8 cellular contexts compared by ENCODE assay signal in genomic region chr12:39764944-39765560, GRCh38.
DNase-seq lines count a peak whose midpoint lies in the region; ATAC-seq, FAIRE-seq and TF ChIP-seq lines count a peak whose summit lies in the region.

No MANE protein-coding gene starts in this region.

- peak; percentile 44 for DNase-seq in COR-L47 (lab: John Stamatoyannopoulos, UW)
- peak; percentile 11 for DNase-seq in RCC 7860 (ENCODE audit: low spot score)
- DNase-seq in epithelial cell of proximal tubule (ENCODE audit: low read depth): peak; percentile 6
- DNase-seq in nephron progenitor cell: no peak
- no peak for DNase-seq in activated naive CD4-positive, alpha-beta T cell treated with anti-CD3 and anti-CD28 coated beads, Interleukin-2, amount 10 ng/mL, durations not matched to agents 7 days and 5 days

- no peak overlapping the region for H3K4me3 ChIP-seq in epithelial cell of proximal tubule (ENCODE audit: low read depth, low read length)

- H3K27ac Mint-ChIP-seq in nephron progenitor cell: no peak overlapping the region
- no peak overlapping the region for H3K27ac Mint-ChIP-seq in activated naive CD4-positive, alpha-beta T cell treated with anti-CD3 and anti-CD28 coated beads, Interleukin-2, amount 10 ng/mL, durations not matched to agents 7 days and 5 days

- H3K9me3 Mint-ChIP-seq in nephron progenitor cell: peaks cover 6% of the 10 kb centered on the region
- H3K9me3 Mint-ChIP-seq in activated naive CD4-positive, alpha-beta T cell treated with anti-CD3 and anti-CD28 coated beads, Interleukin-2, amount 10 ng/mL, durations not matched to agents 7 days and 5 days: no peaks in the 10 kb centered on the region

- H3K36me3 Mint-ChIP-seq in nephron progenitor cell (ENCODE audit: low read depth): no peaks in the 10 kb centered on the region
- H3K36me3 Mint-ChIP-seq in activated naive CD4-positive, alpha-beta T cell treated with anti-CD3 and anti-CD28 coated beads, Interleukin-2, amount 10 ng/mL, durations not matched to agents 7 days and 5 days: no peaks in the 10 kb centered on the region

- ATAC-seq in GM18873 (IDR thresholded peaks at IDR 0.05; ENCODE audit: low FRiP score, unreplicated experiment): peak; percentile 62
- peak; percentile 73 for ATAC-seq in HG03520 (IDR thresholded peaks at IDR 0.05; ENCODE audit: unreplicated experiment)
- ATAC-seq in HG02763 (IDR thresholded peaks at IDR 0.05; ENCODE audit: unreplicated experiment): no peak

- peak; percentile 92 for TF ChIP-seq CTCF in epithelial cell of proximal tubule (conservative IDR thresholded peaks at IDR 0.05; ENCODE audit: low read depth, low read length)
- TF ChIP-seq CTCF in nephron progenitor cell (IDR thresholded peaks at IDR 0.05): peak; percentile 67

- FAIRE-seq in RCC 7860 (lab: Jason Lieb, UNC): peak; percentile 20

- no peaks in the 10 kb centered on the region for H3K4me1 Mint-ChIP-seq in nephron progenitor cell
- H3K4me1 Mint-ChIP-seq in activated naive CD4-positive, alpha-beta T cell treated with anti-CD3 and anti-CD28 coated beads, Interleukin-2, amount 10 ng/mL, durations not matched to agents 7 days and 5 days: no peaks in the 10 kb centered on the region

- CTCF ChIA-PET in activated naive CD4-positive, alpha-beta T cell treated with anti-CD3 and anti-CD28 coated beads, Interleukin-2, amount 10 ng/mL, durations not matched to agents 7 days and 5 days (lab: Charles Lee): interaction anchor here (2.1 kb wide), 1 partner anchor 342 kb away, joined by 6 read pairs; no protein-coding TSS in a partner anchor

- H3K27me3 Mint-ChIP-seq in nephron progenitor cell (ENCODE audit: low read depth, poor library complexity): no peaks in the 10 kb centered on the region
- no peaks in the 10 kb centered on the region for H3K27me3 Mint-ChIP-seq in activated naive CD4-positive, alpha-beta T cell treated with anti-CD3 and anti-CD28 coated beads, Interleukin-2, amount 10 ng/mL, durations not matched to agents 7 days and 5 days

- H3K4me3 Mint-ChIP-seq in nephron progenitor cell: no peak overlapping the region
- H3K4me3 Mint-ChIP-seq in activated naive CD4-positive, alpha-beta T cell treated with anti-CD3 and anti-CD28 coated beads, Interleukin-2, amount 10 ng/mL, durations not matched to agents 7 days and 5 days: no peak overlapping the region

Comparison
In these comparisons a context has a peak if more than half of its experiments do, and no peak if none do; other contexts are left out.
1. DNase-seq: peak in COR-L47 (single experiment), RCC 7860 (single experiment) and epithelial cell of proximal tubule (single experiment); none in nephron progenitor cell (single experiment) and activated naive CD4-positive, alpha-beta T cell treated with anti-CD3 and anti-CD28 coated beads, Interleukin-2, amount 10 ng/mL, durations not matched to agents 7 days and 5 days (single experiment).